Comparison of ENCODE assay signal across 8 cellular contexts in genomic region chr22:39013923-39014722, GRCh38. TPM values are rescaled to one million over a fixed set of nuclear protein-coding genes. Genes with fewer than 3 reads are reported as not detected.
DNase-seq lines count a peak whose midpoint lies in the region; ATAC-seq and TF ChIP-seq lines count a peak whose summit lies in the region.

Gene APOBEC3C (plus strand): TSS chr22:39014257. CDS start chr22:39014363, 106 bp downstream.

- H3K36me3 Mint-ChIP-seq in naive B cell = peaks cover 0 to 11% of the 10 kb centered on the region in 2 donors
- peaks cover 17 to 22% of the 10 kb centered on the region in 2 donors for H3K36me3 Mint-ChIP-seq in stimulated activated naive B cell treated with anti-CD40 and anti-IgM and Interleukin-4, amounts not matched to agents 10 μg/mL and 1 μg/mL and 100 μg/mL, for 72 hours

- no peaks in the 10 kb centered on the region for H3K27me3 Mint-ChIP-seq in naive B cell
- no peaks in the 10 kb centered on the region for H3K27me3 Mint-ChIP-seq in stimulated activated naive B cell treated with anti-CD40 and anti-IgM and Interleukin-4, amounts not matched to agents 10 μg/mL and 1 μg/mL and 100 μg/mL, for 72 hours

- DNase-seq in NCI-H146 (lab: John Stamatoyannopoulos, UW) (peak; percentile 49), NCI-H146 treated with DMSO at 0.1 percent for 48 hours (lab: John Stamatoyannopoulos, UW; ENCODE audit: unreplicated experiment) (no peak), PC-3 (peak; percentile 85), activated T-cell treated with anti-CD3 and anti-CD28 coated beads for 24 hours (ENCODE audit: low read depth) (peak; percentile 72), naive B cell (peak; percentile 78)
- peak; percentile 79 for DNase-seq in stimulated activated naive B cell treated with anti-CD40 and anti-IgM and Interleukin-4, amounts not matched to agents 10 μg/mL and 1 μg/mL and 100 μg/mL, for 72 hours

- peaks cover 41 to 73% (median 60%) of the 10 kb centered on the region in 3 donors for H3K4me1 Mint-ChIP-seq in naive B cell
- peaks cover 34 to 66% of the 10 kb centered on the region in 2 donors for H3K4me1 Mint-ChIP-seq in stimulated activated naive B cell treated with anti-CD40 and anti-IgM and Interleukin-4, amounts not matched to agents 10 μg/mL and 1 μg/mL and 100 μg/mL, for 72 hours

- no peaks in the 10 kb centered on the region for H3K9me3 ChIP-seq in PC-3 (ENCODE audit: low read length)

- H3K79me2 ChIP-seq in PC-3 (ENCODE audit: low read length) = peaks cover 32% of the 10 kb centered on the region

- intact Hi-C loops in PC-3 (cut with micrococcal nuclease) = loop anchor here (2.0 kb wide), 2 partner anchors 53 to 77 kb away; no protein-coding TSS in a partner anchor

- H3K4me3 Mint-ChIP-seq in naive B cell = peak within 1 kb of the TSS; percentile 91 to 100 (median 99)
- peak within 1 kb of the TSS; percentile 90 to 100 for H3K4me3 Mint-ChIP-seq in stimulated activated naive B cell treated with anti-CD40 and anti-IgM and Interleukin-4, amounts not matched to agents 10 μg/mL and 1 μg/mL and 100 μg/mL, for 72 hours

- H3K9me3 Mint-ChIP-seq in naive B cell = no peaks in the 10 kb centered on the region
- no peaks in the 10 kb centered on the region for H3K9me3 Mint-ChIP-seq in stimulated activated naive B cell treated with anti-CD40 and anti-IgM and Interleukin-4, amounts not matched to agents 10 μg/mL and 1 μg/mL and 100 μg/mL, for 72 hours

- ATAC-seq in HG02981 (IDR thresholded peaks at IDR 0.05; ENCODE audit: unreplicated experiment) (peak; percentile 68), PC-3 (peak; percentile 92), esophagus mucosa (peak; percentile 90), naive B cell (ENCODE audit: low read depth in 2 of 2) (peak; percentile 94 to 95)
- ATAC-seq in stimulated activated naive B cell treated with anti-CD40 and anti-IgM and Interleukin-4, amounts not matched to agents 10 μg/mL and 1 μg/mL and 100 μg/mL, for 72 hours (replicated peaks) = peak; percentile 96

- peak within 1 kb of the TSS; percentile 80 to 98 (median 96) for H3K27ac Mint-ChIP-seq in naive B cell
- peak within 1 kb of the TSS; percentile 97 for H3K27ac Mint-ChIP-seq in stimulated activated naive B cell treated with anti-CD40 and anti-IgM and Interleukin-4, amounts not matched to agents 10 μg/mL and 1 μg/mL and 100 μg/mL, for 72 hours

- H3K27me3 ChIP-seq in PC-3 (ENCODE audit: low read length) = no peaks in the 10 kb centered on the region

- peak; percentile 18; the same call in 1 of the 2 replicates for TF ChIP-seq CTCF in PC-3 (conservative IDR thresholded peaks at IDR 0.05; ENCODE audit: low read depth, low read length)

- peak within 1 kb of the TSS; percentile 72 for H3K27ac ChIP-seq in PC-3 (ENCODE audit: low read length)

- peak within 1 kb of the TSS; percentile 91 for H3K4me3 ChIP-seq in PC-3 (ENCODE audit: low read length)

- CTCF ChIA-PET in PC-3 (lab: Charles Lee) = no interaction called here

- H3K36me3 ChIP-seq in PC-3 (ENCODE audit: low read depth, low read length) = 0 out of 2 replicates have a peak, but pooled peaks cover 3% of the 10 kb centered on the region

- H3K9me2 ChIP-seq in PC-3 (replicated peaks; ENCODE audit: low read length) = no peaks in the 10 kb centered on the region

- H3F3A ChIP-seq in PC-3 (ENCODE audit: low read length, unreplicated experiment) = no peaks in the 10 kb centered on the region

- no TSS peak for BruUV-seq in PC-3 (replicated peaks; lab: Mats Ljungman, UMichigan)

- H2AFZ ChIP-seq in PC-3 (ENCODE audit: low read length) = peak within 1 kb of the TSS; percentile 64

- H4K20me1 ChIP-seq in PC-3 (ENCODE audit: low read length) = no peaks in the 10 kb centered on the region

- H3K4me1 ChIP-seq in PC-3 (ENCODE audit: insufficient read depth, low read length) = peaks cover 7% of the 10 kb centered on the region; the same call in 1 of the 2 replicates

- POLR2A ChIA-PET in PC-3 (lab: Charles Lee; ENCODE audit: unreplicated experiment) = no interaction called here

- H3K9ac ChIP-seq in PC-3 (ENCODE audit: low read length) = peak within 1 kb of the TSS; percentile 85

- H3K4me2 ChIP-seq in PC-3 (ENCODE audit: low read length) = peak within 1 kb of the TSS; percentile 90

RNA-seq across cellular contexts. Expression of gene APOBEC3C, which starts in this region (rescaled TPM):
- total RNA-seq in PC-3 (2014; rRNA removed) (35.5 and 37.8 TPM in 2 replicates), esophagus mucosa (29.8 TPM)
- polyA plus RNA-seq in naive B cell (ENCODE audit: low read depth in 6 of 6) = 100 to 1,000 TPM; 296 to 326 (median 316) TPM
